In the genomic region with DNA sequence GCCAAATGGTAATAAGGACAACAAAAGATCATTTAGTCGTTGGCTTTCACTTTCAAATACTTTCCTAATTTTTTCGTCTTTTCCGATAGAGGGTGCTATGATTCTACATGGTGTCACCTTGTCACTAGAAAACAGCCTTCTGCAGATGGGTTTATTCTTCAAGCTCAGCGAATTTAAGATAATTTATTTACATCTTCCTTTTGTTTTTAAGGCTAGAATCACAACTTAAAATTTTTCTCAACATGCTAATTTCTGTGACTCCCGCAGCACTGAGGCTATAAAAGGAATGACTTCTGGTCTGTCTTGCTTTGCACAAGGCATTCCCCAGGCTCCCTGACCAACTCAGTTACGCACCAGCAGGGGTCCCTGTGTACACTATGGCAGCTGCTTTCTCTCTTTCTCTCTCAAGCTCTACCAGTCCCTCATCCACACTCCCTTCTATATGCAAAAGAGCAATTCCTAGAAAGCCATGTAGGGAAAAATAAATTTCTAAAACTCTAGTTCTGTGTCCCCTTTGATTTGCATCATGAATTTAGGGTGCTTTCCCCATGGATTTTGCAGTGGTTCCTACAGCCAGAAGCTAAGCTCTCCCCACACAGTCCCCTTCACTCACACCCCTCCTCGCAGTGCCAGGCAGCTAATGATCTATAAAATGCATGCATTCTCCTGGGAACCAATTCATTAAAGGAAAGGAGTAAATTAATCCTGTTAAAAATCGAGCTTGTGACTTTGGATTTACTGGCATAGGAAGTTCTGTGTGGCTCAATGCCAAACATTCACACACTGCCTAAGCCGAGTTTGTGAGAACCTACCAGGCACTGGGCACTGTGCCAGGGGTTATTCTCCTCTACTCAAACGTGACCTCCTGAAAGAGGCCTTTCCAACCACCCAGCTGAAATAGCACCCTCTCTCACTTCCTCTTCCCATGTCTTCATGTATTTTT, we compare ENCODE assay signal across 8 cellular contexts.
DNase-seq lines count a peak whose midpoint lies in the region; ATAC-seq, FAIRE-seq and TF ChIP-seq lines count a peak whose summit lies in the region.

No MANE protein-coding gene starts in this region.

- peaks cover 0 to 8% (median 8%) of the 10 kb centered on the region in 3 donors for H3K4me1 Mint-ChIP-seq in T-cell

- POLR2A ChIA-PET in T-cell (lab: Charles Lee) = interaction anchor here in 1 of 2 donors (0.6 kb wide), 1 partner anchor 1078 kb away, joined by 5 read pairs; no protein-coding TSS in a partner anchor

- peak; percentile 94 for TF ChIP-seq CTCF in BE2C (IDR thresholded peaks at IDR 0.05; ENCODE audit: low read depth, low read length)

- ATAC-seq in GM18868 (IDR thresholded peaks at IDR 0.05; ENCODE audit: unreplicated experiment) (peak; percentile 86), HG03060 (IDR thresholded peaks at IDR 0.05; ENCODE audit: low read depth, unreplicated experiment) (peak; percentile 58), T-cell (replicated peaks in 1 of 4) (peak; percentile 73 to 82 (median 75))

- H3K36me3 ChIP-seq in BE2C = no peaks in the 10 kb centered on the region

- CTCF ChIA-PET in T-cell (lab: Charles Lee) = interaction anchor here in 1 of 2 donors (0.6 to 1.0 kb wide), 3 partner anchors 9 to 99 kb away, joined by 3 to 7 read pairs (median 3); no protein-coding TSS in a partner anchor

- H3K9me3 Mint-ChIP-seq in T-cell = no peaks in the 10 kb centered on the region

- peak overlapping the region; percentile 43 for H3K4me3 ChIP-seq in BE2C (ENCODE audit: low read depth, low read length)

- peaks cover 7% of the 10 kb centered on the region for H3K4me1 ChIP-seq in BE2C

- peaks cover 3 to 11% of the 10 kb centered on the region in 2 donors for H3K27me3 Mint-ChIP-seq in T-cell

- no peaks in the 10 kb centered on the region; the same call in 1 of the 2 replicates for H3K27me3 ChIP-seq in BE2C

- DNase-seq in BE2C (peak; percentile 86), NCI-H1694 treated with DMSO at 0.1 percent for 48 hours (lab: John Stamatoyannopoulos, UW) (peak; percentile 93), T-cell (peak in 17 of 34 experiments; percentile 3 to 31 (median 16)), kidney tubule cell (ENCODE audit: low spot score) (peak; percentile 94)
- peak; percentile 7 to 15 for DNase-seq in stimulated activated CD4-positive, alpha-beta T cell treated with anti-CD3 and anti-CD28 coated beads, Interleukin-4, amount 100 ng/mL, for 4 hours

- H3K9me3 ChIP-seq in BE2C = no peaks in the 10 kb centered on the region

- H3K27ac Mint-ChIP-seq in T-cell = no peak overlapping the region

- peak; percentile 51 for FAIRE-seq in colon (lab: Jason Lieb, UNC)

- no peaks in the 10 kb centered on the region for H3K36me3 Mint-ChIP-seq in T-cell

- H3K4me3 Mint-ChIP-seq in T-cell = peak overlapping the region in 2 of 3 donors; percentile 21 to 28
